ENCODE assay signal across 1 cellular context in genomic region chr9:101312661-101313060, GRCh38.
TF ChIP-seq lines count a peak whose summit lies in the region.

No MANE protein-coding gene starts in this region.

TF ChIP-seq in HepG2, 621 proteins besides CTCF, POLR2A, EP300 and RAD21 (continued from another document):
- no peak for TF ChIP-seq ZNF607 (CRISPR knock-in tag; IDR thresholded peaks at IDR 0.05; ENCODE audit: borderline replicate concordance)
- TF ChIP-seq DNMT1 (CRISPR knock-in tag; IDR thresholded peaks at IDR 0.05), result no peak
- TF ChIP-seq ZSCAN9 (CRISPR knock-in tag; IDR thresholded peaks at IDR 0.05; ENCODE audit: borderline replicate concordance), result no peak
- TF ChIP-seq NR2C2 (CRISPR knock-in tag; IDR thresholded peaks at IDR 0.05; ENCODE audit: borderline replicate concordance), result no peak
- TF ChIP-seq ERF (CRISPR knock-in tag; IDR thresholded peaks at IDR 0.05), result no peak
- TF ChIP-seq ZBTB10 (CRISPR knock-in tag; IDR thresholded peaks at IDR 0.05; ENCODE audit: borderline replicate concordance), result no peak
- TF ChIP-seq ZNF501 (CRISPR knock-in tag; IDR thresholded peaks at IDR 0.05), result 0 out of 2 replicates have a peak, but pooled peaks have one; percentile 30
- peak; percentile 60 for TF ChIP-seq ZNF687 (CRISPR knock-in tag; IDR thresholded peaks at IDR 0.05)
- no peak for TF ChIP-seq ELF1 (CRISPR knock-in tag; IDR thresholded peaks at IDR 0.05)
- TF ChIP-seq ZNF598 (CRISPR knock-in tag; IDR thresholded peaks at IDR 0.05; ENCODE audit: borderline replicate concordance), result peak; percentile 41; the same call in 1 of the 2 replicates
- TF ChIP-seq ZNF143 (CRISPR knock-in tag; IDR thresholded peaks at IDR 0.05), result no peak
- no peak for TF ChIP-seq MAFK (conservative IDR thresholded peaks at IDR 0.05 in 1 of 2, IDR thresholded peaks at IDR 0.05 in 1 of 2; ENCODE audit: low read length in 2 of 2)
